ENCODE assay signal across 1 cellular context in genomic region chr20:58895099-58895795, GRCh38.
TF ChIP-seq lines count a peak whose summit lies in the region.

No MANE protein-coding gene starts in this region.

TF ChIP-seq in HepG2, 621 proteins besides CTCF, POLR2A, EP300 and RAD21:
- TF ChIP-seq CEBPB (IDR thresholded peaks at IDR 0.05; ENCODE audit: borderline replicate concordance, low read depth, low read length) (peak; percentile 56), ARNTL (CRISPR knock-in tag; IDR thresholded peaks at IDR 0.05) (no peak), RBFOX2 (IDR thresholded peaks at IDR 0.05; ENCODE audit: low read depth, low read length) (peak; percentile 35; the same call in 1 of the 2 replicates)
- TF ChIP-seq, protein P1, sequence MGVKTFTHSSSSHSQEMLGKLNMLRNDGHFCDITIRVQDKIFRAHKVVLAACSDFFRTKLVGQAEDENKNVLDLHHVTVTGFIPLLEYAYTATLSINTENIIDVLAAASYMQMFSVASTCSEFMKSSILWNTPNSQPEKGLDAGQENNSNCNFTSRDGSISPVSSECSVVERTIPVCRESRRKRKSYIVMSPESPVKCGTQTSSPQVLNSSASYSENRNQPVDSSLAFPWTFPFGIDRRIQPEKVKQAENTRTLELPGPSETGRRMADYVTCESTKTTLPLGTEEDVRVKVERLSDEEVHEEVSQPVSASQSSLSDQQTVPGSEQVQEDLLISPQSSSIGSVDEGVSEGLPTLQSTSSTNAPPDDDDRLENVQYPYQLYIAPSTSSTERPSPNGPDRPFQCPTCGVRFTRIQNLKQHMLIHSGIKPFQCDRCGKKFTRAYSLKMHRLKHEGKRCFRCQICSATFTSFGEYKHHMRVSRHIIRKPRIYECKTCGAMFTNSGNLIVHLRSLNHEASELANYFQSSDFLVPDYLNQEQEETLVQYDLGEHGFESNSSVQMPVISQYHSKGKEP (CRISPR knock-in tag; IDR thresholded peaks at IDR 0.05) = no peak
- TF ChIP-seq, protein P2, sequence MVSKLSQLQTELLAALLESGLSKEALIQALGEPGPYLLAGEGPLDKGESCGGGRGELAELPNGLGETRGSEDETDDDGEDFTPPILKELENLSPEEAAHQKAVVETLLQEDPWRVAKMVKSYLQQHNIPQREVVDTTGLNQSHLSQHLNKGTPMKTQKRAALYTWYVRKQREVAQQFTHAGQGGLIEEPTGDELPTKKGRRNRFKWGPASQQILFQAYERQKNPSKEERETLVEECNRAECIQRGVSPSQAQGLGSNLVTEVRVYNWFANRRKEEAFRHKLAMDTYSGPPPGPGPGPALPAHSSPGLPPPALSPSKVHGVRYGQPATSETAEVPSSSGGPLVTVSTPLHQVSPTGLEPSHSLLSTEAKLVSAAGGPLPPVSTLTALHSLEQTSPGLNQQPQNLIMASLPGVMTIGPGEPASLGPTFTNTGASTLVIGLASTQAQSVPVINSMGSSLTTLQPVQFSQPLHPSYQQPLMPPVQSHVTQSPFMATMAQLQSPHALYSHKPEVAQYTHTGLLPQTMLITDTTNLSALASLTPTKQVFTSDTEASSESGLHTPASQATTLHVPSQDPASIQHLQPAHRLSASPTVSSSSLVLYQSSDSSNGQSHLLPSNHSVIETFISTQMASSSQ (IDR thresholded peaks at IDR 0.05; ENCODE audit: low read depth) = no peak
- TF ChIP-seq, protein P2 (CRISPR knock-in tag; IDR thresholded peaks at IDR 0.05; ENCODE audit: borderline replicate concordance) = no peak
